Comparison of ENCODE assay signal across 9 cellular contexts in the genomic region with DNA sequence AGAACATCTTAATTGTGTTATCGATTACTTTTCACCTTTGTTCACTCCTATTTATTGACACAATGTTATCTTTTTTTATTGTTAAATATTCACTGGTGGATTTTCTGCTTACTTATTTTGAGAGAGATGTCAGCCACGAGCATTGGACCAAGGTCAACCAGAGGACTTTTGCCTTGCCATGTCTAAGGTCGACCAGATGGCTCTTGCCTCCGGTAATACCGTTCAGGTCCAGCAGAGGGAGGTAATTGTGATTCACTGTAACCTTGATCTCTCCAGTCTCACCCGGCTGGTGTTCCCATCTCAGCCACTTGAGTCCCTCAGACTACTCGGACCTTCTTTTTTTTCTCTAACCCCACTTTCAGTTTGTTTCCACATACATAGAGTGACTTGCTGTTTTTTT.
DNase-seq lines count a peak whose midpoint lies in the region; ATAC-seq and TF ChIP-seq lines count a peak whose summit lies in the region.
"Had no signal": no experiment of that assay in that cellular context is flagged by ENCODE, and none has a peak within 500 bp of the region (broad histone marks: within the 10 kb centered on the region; RNA-seq: fewer than 3 reads in every experiment).

No MANE protein-coding gene starts in this region.

- H3K4me1 Mint-ChIP-seq in HFFc6 (ENCODE audit: low read depth), result no peaks in the 10 kb centered on the region

- DNase-seq in SIG-M5 treated with dmso at 0.1 percent for 504 hours (lab: John Stamatoyannopoulos, UW; ENCODE audit: unreplicated experiment) (peak; percentile 3), SIG-M5 (lab: John Stamatoyannopoulos, UW) (no peak), HFFc6 (peak; percentile 2), kidney epithelial cell (ENCODE audit: low read depth) (no peak), NCI-H1105 (lab: John Stamatoyannopoulos, UW) (no peak), NCI-H2107 (lab: John Stamatoyannopoulos, UW) (no peak)

- ATAC-seq in GM18861 (IDR thresholded peaks at IDR 0.05; ENCODE audit: unreplicated experiment), result no peak

- H3K27me3 Mint-ChIP-seq in HFFc6 (ENCODE audit: insufficient read depth), result peaks cover 2% of the 10 kb centered on the region; the same call in 1 of the 2 replicates
- H3K27me3 Mint-ChIP-seq: activated naive CD8-positive, alpha-beta T cell had no signal

- no peak overlapping the region for H3K4me3 Mint-ChIP-seq in HFFc6
- H3K4me3 Mint-ChIP-seq: activated naive CD8-positive, alpha-beta T cell had no signal

- H3K9me3 Mint-ChIP-seq in HFFc6, result peaks cover 57% of the 10 kb centered on the region

- no peaks in the 10 kb centered on the region for H3K27me3 ChIP-seq in kidney epithelial cell (ENCODE audit: control insufficient read depth, insufficient read depth, low read length)

- H3K4me3 ChIP-seq in WI38 (ENCODE audit: low read depth, low read length), result no peak overlapping the region
- H3K4me3 ChIP-seq in kidney epithelial cell (ENCODE audit: low read depth, low read length), result no peak overlapping the region

- TF ChIP-seq CTCF in HFFc6 (IDR thresholded peaks at IDR 0.05), result peak; percentile 43
- TF ChIP-seq CTCF in WI38 (IDR thresholded peaks at IDR 0.05; ENCODE audit: low read depth, low read length), result peak; percentile 34; the same call in 1 of the 2 replicates
- TF ChIP-seq CTCF in kidney epithelial cell (IDR thresholded peaks at IDR 0.05; ENCODE audit: insufficient read depth, low read length, poor library complexity, severe bottlenecking), result peak; percentile 41

- H3K27ac Mint-ChIP-seq in HFFc6, result no peak overlapping the region
- H3K27ac Mint-ChIP-seq: activated naive CD8-positive, alpha-beta T cell had no signal

- no peaks in the 10 kb centered on the region for H3K36me3 ChIP-seq in kidney epithelial cell (ENCODE audit: control insufficient read depth, insufficient read depth, low read length)

- peaks cover 93% of the 10 kb centered on the region for H3K36me3 Mint-ChIP-seq in HFFc6 (ENCODE audit: low read depth)

Comparison
In these comparisons a context has a peak if more than half of its experiments do, and no peak if none do; other contexts are left out.
1. DNase-seq: peak in SIG-M5 treated with dmso at 0.1 percent for 504 hours (single experiment) and HFFc6 (single experiment); none in SIG-M5 (single experiment), kidney epithelial cell (single experiment), NCI-H1105 (single experiment) and NCI-H2107 (single experiment).
2. Peak in every context shown above with its lines, with median percentiles within 50 percentile points of each other: CTCF ChIP-seq.